ENCODE assay signal across 9 cellular contexts in genomic region chr22:39457546-39458442, GRCh38. TPM values are rescaled to one million over a fixed set of nuclear protein-coding genes. Genes with fewer than 3 reads are reported as not detected.
DNase-seq lines count a peak whose midpoint lies in the region; FAIRE-seq and TF ChIP-seq lines count a peak whose summit lies in the region.
"Had no signal": no experiment of that assay in that cellular context is flagged by ENCODE, and none has a peak within 500 bp of the region (broad histone marks: within the 10 kb centered on the region; RNA-seq: fewer than 3 reads in every experiment).

No MANE protein-coding gene starts in this region.

- H3K27ac ChIP-seq in CD4-positive, alpha-beta memory T cell (ENCODE audit: low read depth, low read length), result no peak overlapping the region
- H3K27ac ChIP-seq in duodenal mucosa (ENCODE audit: low read depth, low read length), result no peak overlapping the region
- H3K27ac ChIP-seq in neural cell (ENCODE audit: low read length), result peak overlapping the region; percentile 80
- no peak overlapping the region for H3K27ac ChIP-seq in kidney (ENCODE audit: low read depth in 2 of 2, low read length in 2 of 2)
- H3K27ac ChIP-seq: epithelial cell of prostate had no signal

- H3K4me1 ChIP-seq in CD4-positive, alpha-beta memory T cell (ENCODE audit: insufficient read depth, low read length), result peaks cover 7% of the 10 kb centered on the region
- H3K4me1 ChIP-seq in duodenal mucosa (ENCODE audit: control insufficient read depth in 1 of 2, insufficient read depth in 2 of 2, low read length in 2 of 2) (peaks cover 14 to 21% of the 10 kb centered on the region in 2 donors), kidney (ENCODE audit: control insufficient read depth in 1 of 2, insufficient read depth in 1 of 2, low read depth in 1 of 2, low read length in 2 of 2) (peaks cover 0 to 5% of the 10 kb centered on the region in 2 donors)

- H3K4me1 Mint-ChIP-seq in CD4-positive, alpha-beta memory T cell, result peaks cover 3 to 30% (median 16%) of the 10 kb centered on the region in 4 donors

- no peaks in the 10 kb centered on the region for H3K36me3 Mint-ChIP-seq in CD4-positive, alpha-beta memory T cell

- intact Hi-C loops in CD4-positive, alpha-beta memory T cell (cut with micrococcal nuclease), result no loop called here
- intact Hi-C loops in kidney (cut with DNase I), result no loop called here

- no peaks in the 10 kb centered on the region for H3K9me2 ChIP-seq in neural cell (ENCODE audit: insufficient read depth, low read length)

- no peak overlapping the region for H3K27ac Mint-ChIP-seq in CD4-positive, alpha-beta memory T cell

- H3K4me3 Mint-ChIP-seq in CD4-positive, alpha-beta memory T cell, result peak overlapping the region in 7 of 8 donors; percentile 14 to 57 (median 48)

- H3K9ac ChIP-seq in duodenal mucosa (ENCODE audit: low read depth in 1 of 2, low read length in 2 of 2) (no peak overlapping the region), neural cell (ENCODE audit: low read length) (peak overlapping the region; percentile 90), kidney (ENCODE audit: low read length in 2 of 2) (peak overlapping the region in 1 of 2 donors; percentile 26)

- H2AFZ ChIP-seq in neural cell (ENCODE audit: low read depth, low read length), result peak overlapping the region; percentile 45

- H3K27me3 ChIP-seq in CD4-positive, alpha-beta memory T cell (ENCODE audit: insufficient read depth, low read length), result peaks cover 8% of the 10 kb centered on the region
- H3K27me3 ChIP-seq in duodenal mucosa (ENCODE audit: control insufficient read depth in 1 of 2, insufficient read depth in 2 of 2, low read length in 2 of 2), result peaks cover 19 to 24% of the 10 kb centered on the region in 2 donors
- H3K27me3 ChIP-seq in neural cell (ENCODE audit: insufficient read depth, low read depth, low read length), result no peaks in the 10 kb centered on the region

- no peak for FAIRE-seq in kidney (lab: Jason Lieb, UNC)

- no peaks in the 10 kb centered on the region for H3K36me3 ChIP-seq in CD4-positive, alpha-beta memory T cell (ENCODE audit: insufficient read depth, low read length)
- no peaks in the 10 kb centered on the region for H3K36me3 ChIP-seq in duodenal mucosa (ENCODE audit: control insufficient read depth in 1 of 2, insufficient read depth in 2 of 2, low read length in 2 of 2)
- no peaks in the 10 kb centered on the region for H3K36me3 ChIP-seq in neural cell (ENCODE audit: insufficient read depth, low read length)
- no peaks in the 10 kb centered on the region for H3K36me3 ChIP-seq in kidney (ENCODE audit: control insufficient read depth in 1 of 2, insufficient read depth in 2 of 2, low read length in 2 of 2)

- no peak for TF ChIP-seq EP300 in Ishikawa (IDR thresholded peaks at IDR 0.05; ENCODE audit: borderline replicate concordance)
- TF ChIP-seq EP300 in neural cell (conservative IDR thresholded peaks at IDR 0.05; ENCODE audit: poor library complexity, severe bottlenecking), result no peak

- CTCF ChIA-PET in CD4-positive, alpha-beta memory T cell (lab: Charles Lee; ENCODE audit: partially characterized antibody), result no interaction called here

- peaks cover 24 to 35% of the 10 kb centered on the region in 2 donors for H3K27me3 Mint-ChIP-seq in CD4-positive, alpha-beta memory T cell

- peak overlapping the region; percentile 52 for H3K4me2 ChIP-seq in neural cell (ENCODE audit: low read length)

- POLR2A ChIA-PET in CD4-positive, alpha-beta memory T cell (lab: Charles Lee; ENCODE audit: partially characterized antibody), result interaction anchor here (1.5 kb wide), 1 partner anchor 58 kb away, joined by 3 read pairs; the partner anchor contains the start of gene TAB1

- no peaks in the 10 kb centered on the region for H3F3A ChIP-seq in neural cell (ENCODE audit: insufficient read depth, low read length, poor library complexity, severe bottlenecking)

- no peak for TF ChIP-seq CTCF in neural cell (IDR thresholded peaks at IDR 0.05; ENCODE audit: poor library complexity, severe bottlenecking)
- no peak for TF ChIP-seq CTCF in kidney (IDR thresholded peaks at IDR 0.05; ENCODE audit: borderline replicate concordance, extremely low read depth, insufficient read depth)

- no peak overlapping the region for H3K4me3 ChIP-seq in CD4-positive, alpha-beta memory T cell (ENCODE audit: low read length in 2 of 2)
- H3K4me3 ChIP-seq in duodenal mucosa (ENCODE audit: low read depth in 1 of 2, low read length in 2 of 2) (peak overlapping the region; percentile 3 to 11), neural cell (ENCODE audit: low read length) (peak overlapping the region; percentile 89), kidney (ENCODE audit: low read length in 2 of 2) (peak overlapping the region in 1 of 2 donors; percentile 37)

- H3K9me3 ChIP-seq in CD4-positive, alpha-beta memory T cell (ENCODE audit: control insufficient read depth in 1 of 2, low read length in 2 of 2), result no peaks in the 10 kb centered on the region
- H3K9me3 ChIP-seq in duodenal mucosa (ENCODE audit: control insufficient read depth in 1 of 2, low read length in 2 of 2), result no peaks in the 10 kb centered on the region
- no peaks in the 10 kb centered on the region for H3K9me3 ChIP-seq in neural cell (ENCODE audit: low read length)
- no peaks in the 10 kb centered on the region for H3K9me3 ChIP-seq in kidney (ENCODE audit: control insufficient read depth in 1 of 2, low read length in 2 of 2)

- peaks cover 0 to 3% (median under 1%) of the 10 kb centered on the region in 8 donors for H3K9me3 Mint-ChIP-seq in CD4-positive, alpha-beta memory T cell

- H3K79me2 ChIP-seq in neural cell (replicated peaks; ENCODE audit: insufficient read depth, low read length), result peaks cover 34% of the 10 kb centered on the region

- TF ChIP-seq RAD21 in Ishikawa (IDR thresholded peaks at IDR 0.05; ENCODE audit: low read depth) (no peak), neural cell (conservative IDR thresholded peaks at IDR 0.05) (no peak)

- DNase-seq in CD4-positive, alpha-beta memory T cell, result no peak
- DNase-seq in SIG-M5 (lab: John Stamatoyannopoulos, UW) (no peak), glomerular visceral epithelial cell (ENCODE audit: extremely low spot score) (no peak), NCI-H774 (lab: John Stamatoyannopoulos, UW) (no peak), kidney (no peak)

- no peaks in the 10 kb centered on the region for H4K20me1 ChIP-seq in neural cell (ENCODE audit: insufficient read depth)

TF ChIP-seq in Ishikawa, 13 proteins besides CTCF, POLR2A, EP300 and RAD21:
- TF ChIP-seq FOXM1 (IDR thresholded peaks at IDR 0.05; ENCODE audit: borderline replicate concordance, low read depth) (no peak), NFIC (IDR thresholded peaks at IDR 0.05) (no peak), YY1 (IDR thresholded peaks at IDR 0.05; ENCODE audit: low read depth) (no peak), MAX (IDR thresholded peaks at IDR 0.05) (no peak), CEBPB (IDR thresholded peaks at IDR 0.05) (no peak), ZBTB7A (IDR thresholded peaks at IDR 0.05; ENCODE audit: low read depth) (peak; percentile 36; the same call in 1 of the 2 replicates), TCF12 (IDR thresholded peaks at IDR 0.05; ENCODE audit: low read depth) (no peak)
TF ChIP-seq in Ishikawa: peak in this region for 1.

TF ChIP-seq in neural cell, 6 proteins besides CTCF, POLR2A, EP300 and RAD21:
- TF ChIP-seq SMC3 (conservative IDR thresholded peaks at IDR 0.05; ENCODE audit: poor library complexity), result no peak
- no peak for TF ChIP-seq TAF1 (IDR thresholded peaks at IDR 0.05; ENCODE audit: low read depth)
- no peak for TF ChIP-seq EZH2 (IDR thresholded peaks at IDR 0.05; ENCODE audit: borderline replicate concordance, insufficient read depth, low read length, poor library complexity, severe bottlenecking)
- no peak for TF ChIP-seq REST (IDR thresholded peaks at IDR 0.05; ENCODE audit: borderline replicate concordance)
- peak; percentile 41 for TF ChIP-seq MXI1 (conservative IDR thresholded peaks at IDR 0.05; ENCODE audit: poor library complexity, severe bottlenecking)
- TF ChIP-seq POLR2AphosphoS5 (IDR thresholded peaks at IDR 0.05), result peak; percentile 41
TF ChIP-seq in neural cell: peak in this region for 2.

RNA-seq across cellular contexts. Expression of gene MGAT3, which starts 1.0 kb away (rescaled TPM):
- under 1 TPM; 0.19 to 0.73 TPM for total RNA-seq in CD4-positive, alpha-beta memory T cell
- not detected for polyA plus RNA-seq in CD4-positive, alpha-beta memory T cell
- polyA plus RNA-seq in neural cell (29.1 and 36.2 TPM in 2 replicates), kidney (ENCODE audit: insufficient read depth, low read depth, low replicate concordance) (2.7 TPM)
- polyA minus RNA-seq in neural cell, result 44.6 and 50.6 TPM in 2 replicates
- 5.4 TPM for total RNA-seq in kidney

RNA-seq across cellular contexts. Expression of gene MIEF1, which starts 44.3 kb away (rescaled TPM):
- 10 to 100 TPM; 40.5 to 44.3 TPM for total RNA-seq in CD4-positive, alpha-beta memory T cell
- polyA plus RNA-seq in CD4-positive, alpha-beta memory T cell, result 10 to 100 TPM; 15.4 to 27.5 TPM
- polyA plus RNA-seq in neural cell (15.3 and 19.8 TPM in 2 replicates), kidney (ENCODE audit: insufficient read depth, low read depth, low replicate concordance) (13.0 TPM)
- polyA minus RNA-seq in neural cell, result 32.1 and 36.5 TPM in 2 replicates
- 27.9 TPM for total RNA-seq in kidney

RNA-seq across cellular contexts. Expression of gene TAB1, which starts 58.2 kb away (rescaled TPM):
- total RNA-seq in CD4-positive, alpha-beta memory T cell, result 10 to 100 TPM; 43.5 to 52.9 TPM
- polyA plus RNA-seq in CD4-positive, alpha-beta memory T cell, result 1 to 10 TPM; 4.0 TPM
- 25.3 and 26.5 TPM in 2 replicates for polyA plus RNA-seq in neural cell
- 21.6 and 23.6 TPM in 2 replicates for polyA minus RNA-seq in neural cell
- total RNA-seq in kidney, result 30.9 TPM
- polyA plus RNA-seq in kidney (ENCODE audit: insufficient read depth, low read depth, low replicate concordance), result 14.4 TPM

Comparison
In these comparisons a context has a peak if more than half of its experiments do, and no peak if none do; other contexts are left out.
1. H3K4me3 ChIP-seq: peak in duodenal mucosa (2 of 2) and neural cell (single experiment); none in CD4-positive, alpha-beta memory T cell (0 of 2).